Comparison of ENCODE assay signal across 8 cellular contexts in genomic region chr5:134125195-134126015, GRCh38. TPM values are rescaled to one million over a fixed set of nuclear protein-coding genes. Genes with fewer than 3 reads are reported as not detected.
DNase-seq lines count a peak whose midpoint lies in the region; ATAC-seq and TF ChIP-seq lines count a peak whose summit lies in the region.

No MANE protein-coding gene starts in this region.

- peak overlapping the region; percentile 89 for H3K27ac Mint-ChIP-seq in activated naive CD8-positive, alpha-beta T cell treated with anti-CD3 and anti-CD28 coated beads for 36 hours
- H3K27ac Mint-ChIP-seq in stimulated activated naive CD8-positive, alpha-beta T cell treated with anti-CD3 and anti-CD28 coated beads, Interleukin-15, amount 100 ng/mL, for 72 hours, result peak overlapping the region; percentile 93 to 97

- H3K27ac ChIP-seq in heart left ventricle, result peak overlapping the region in 11 of 12 donors; percentile 15 to 78 (median 65)

- peak; percentile 97 for DNase-seq in HCEC 1CT
- no peak for DNase-seq in activated naive CD8-positive, alpha-beta T cell treated with anti-CD3 and anti-CD28 coated beads for 36 hours
- DNase-seq in heart left ventricle, result peak in 4 of 5 donors; percentile 56 to 64 (median 58)
- peak in 1 of 2 donors; percentile 58 for DNase-seq in stimulated activated naive CD8-positive, alpha-beta T cell treated with anti-CD3 and anti-CD28 coated beads, Interleukin-15, amount 100 ng/mL, for 72 hours
- no peak for DNase-seq in cortex of kidney (lab: John Stamatoyannopoulos, UW)
- no peak for DNase-seq in SW 1271 (lab: John Stamatoyannopoulos, UW)

- H3K4me3 ChIP-seq in heart left ventricle, result peak overlapping the region in 1 of 12 donors; percentile 1

- H3K36me3 Mint-ChIP-seq in activated naive CD8-positive, alpha-beta T cell treated with anti-CD3 and anti-CD28 coated beads for 36 hours, result peaks cover 27% of the 10 kb centered on the region

- H3K4me1 Mint-ChIP-seq in activated naive CD8-positive, alpha-beta T cell treated with anti-CD3 and anti-CD28 coated beads for 36 hours, result peaks cover 93% of the 10 kb centered on the region
- peaks cover 100% of the 10 kb centered on the region for H3K4me1 Mint-ChIP-seq in stimulated activated naive CD8-positive, alpha-beta T cell treated with anti-CD3 and anti-CD28 coated beads, Interleukin-15, amount 100 ng/mL, for 72 hours

- H3K27me3 ChIP-seq in heart left ventricle, result no peaks in the 10 kb centered on the region

- peaks cover 0 to 65% (median 38%) of the 10 kb centered on the region in 12 donors for H3K4me1 ChIP-seq in heart left ventricle

- no peaks in the 10 kb centered on the region for H3K27me3 Mint-ChIP-seq in activated naive CD8-positive, alpha-beta T cell treated with anti-CD3 and anti-CD28 coated beads for 36 hours
- no peaks in the 10 kb centered on the region for H3K27me3 Mint-ChIP-seq in stimulated activated naive CD8-positive, alpha-beta T cell treated with anti-CD3 and anti-CD28 coated beads, Interleukin-15, amount 100 ng/mL, for 72 hours

- peak overlapping the region; percentile 68 for H3K4me3 Mint-ChIP-seq in activated naive CD8-positive, alpha-beta T cell treated with anti-CD3 and anti-CD28 coated beads for 36 hours
- H3K4me3 Mint-ChIP-seq in stimulated activated naive CD8-positive, alpha-beta T cell treated with anti-CD3 and anti-CD28 coated beads, Interleukin-15, amount 100 ng/mL, for 72 hours, result peak overlapping the region; percentile 80 to 88

- no peaks in the 10 kb centered on the region for H3K9me3 ChIP-seq in heart left ventricle

- WGBS in heart left ventricle, 4 donors, result 26 to 29% (median 27%) methylated on average over 5 to 12 of the region's 12 CpGs

- ATAC-seq in heart left ventricle (peak; percentile 29 to 62 (median 46)), GM21515 (IDR thresholded peaks at IDR 0.05; ENCODE audit: unreplicated experiment) (no peak), HG02588 (IDR thresholded peaks at IDR 0.05; ENCODE audit: unreplicated experiment) (no peak)
- peak; percentile 18 for ATAC-seq in stimulated activated naive CD8-positive, alpha-beta T cell treated with anti-CD3 and anti-CD28 coated beads, Interleukin-15, amount 100 ng/mL, for 72 hours

- peaks cover 0 to 12% (median 0%) of the 10 kb centered on the region in 9 donors for H3K36me3 ChIP-seq in heart left ventricle

- no peaks in the 10 kb centered on the region for H3K9me3 Mint-ChIP-seq in activated naive CD8-positive, alpha-beta T cell treated with anti-CD3 and anti-CD28 coated beads for 36 hours
- H3K9me3 Mint-ChIP-seq in stimulated activated naive CD8-positive, alpha-beta T cell treated with anti-CD3 and anti-CD28 coated beads, Interleukin-15, amount 100 ng/mL, for 72 hours, result no peaks in the 10 kb centered on the region

- intact Hi-C loops in heart left ventricle (cut with DNase I), result no loop called here

- no peak for TF ChIP-seq CTCF in heart left ventricle (IDR thresholded peaks at IDR 0.05)

- TF ChIP-seq POLR2A in heart left ventricle (IDR thresholded peaks at IDR 0.05), result no peak

RNA-seq across cellular contexts. Expression of gene TCF7, which starts 10.9 kb away (rescaled TPM):
- 10 to 100 TPM; 66.4 to 68.7 TPM for total RNA-seq in activated naive CD8-positive, alpha-beta T cell treated with anti-CD3 and anti-CD28 coated beads for 36 hours
- 1 to 10 TPM in 8 of 9 donors, under 1 TPM in 1; 0.79 to 5.2 (median 2.6) TPM for total RNA-seq in heart left ventricle
- polyA plus RNA-seq in heart left ventricle, result 1 to 10 TPM; 1.6 to 1.9 TPM

RNA-seq across cellular contexts. Expression of gene SKP1, which starts 51.3 kb away (rescaled TPM):
- total RNA-seq in activated naive CD8-positive, alpha-beta T cell treated with anti-CD3 and anti-CD28 coated beads for 36 hours, result 100 to 1,000 TPM; 253 to 260 TPM
- 100 to 1,000 TPM; 290 to 533 (median 459) TPM for total RNA-seq in heart left ventricle
- 1,000 to 10,000 TPM in 1 of 2 donors, 100 to 1,000 TPM in 1; 175 to 1,085 TPM for polyA plus RNA-seq in heart left ventricle

Comparison
In these comparisons a context has a peak if more than half of its experiments do, and no peak if none do; other contexts are left out.
1. DNase-seq: peak in HCEC 1CT (single experiment) and heart left ventricle (4 of 5); none in activated naive CD8-positive, alpha-beta T cell treated with anti-CD3 and anti-CD28 coated beads for 36 hours (single experiment), cortex of kidney (single experiment) and SW 1271 (0 of 2).
2. ATAC-seq: peak in heart left ventricle (4 of 4) and stimulated activated naive CD8-positive, alpha-beta T cell treated with anti-CD3 and anti-CD28 coated beads, Interleukin-15, amount 100 ng/mL, for 72 hours (single experiment); none in GM21515 (single experiment) and HG02588 (single experiment).
3. RNA of gene TCF7, which starts 10.9 kb away (total RNA-seq): 66.4 to 68.7 TPM in activated naive CD8-positive, alpha-beta T cell treated with anti-CD3 and anti-CD28 coated beads for 36 hours; 0.79 to 5.2 TPM in heart left ventricle; every median in the first group is over 10 times any median in the second.